ENCODE assay signal across 25 cellular contexts in the genomic region with DNA sequence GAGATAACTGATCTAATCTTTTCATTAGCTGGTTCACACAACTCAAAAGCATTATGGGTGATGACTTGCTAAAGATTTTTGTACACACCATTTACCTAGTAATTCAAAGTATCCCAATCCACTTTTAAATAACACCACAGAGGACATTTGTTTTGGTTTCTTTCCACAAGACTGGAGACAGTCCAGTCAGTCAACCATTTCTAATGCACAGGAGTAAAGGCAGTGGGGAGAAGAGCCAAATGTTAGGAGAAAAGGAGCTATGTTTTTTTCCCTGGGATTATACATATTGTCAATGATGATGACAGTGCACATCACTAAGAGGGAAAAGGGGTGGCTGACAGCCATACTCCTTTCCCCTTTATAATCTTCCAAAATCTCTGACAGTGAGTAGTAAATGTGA.
"Had no signal": no experiment of that assay in that cellular context is flagged by ENCODE, and none has a peak within 500 bp of the region (broad histone marks: within the 10 kb centered on the region; RNA-seq: fewer than 3 reads in every experiment).

No MANE protein-coding gene starts in this region.

- H3K9me3 Mint-ChIP-seq: activated CD4-positive, alpha-beta T cell treated with anti-CD3 and anti-CD28 coated beads, Interleukin-2, amount 10 ng/mL, durations not matched to agents 24 days and 14 days had no signal

- DNase-seq: activated CD4-positive, alpha-beta T cell treated with anti-CD3 and anti-CD28 coated beads, Interleukin-2, amount 50 U/mL, for 4 hours; activated CD8-positive, alpha-beta T cell treated with anti-CD3 and anti-CD28 coated beads for 36 hours; activated effector memory CD4-positive, alpha-beta T cell treated with anti-CD3 and anti-CD28 coated beads, Interleukin-2, amount 50 U/mL, for 16 hours; activated naive CD4-positive, alpha-beta T cell; activated T-cell treated with anti-CD3 and anti-CD28 coated beads, Interleukin-2, amount 50 U/mL, for 1 hour; activated T-cell treated with anti-CD3 and anti-CD28 coated beads, Interleukin-2, amount 50 U/mL, for 72 hours; adrenal gland; MM.1S; MV-4-11; NCI-H1092; NCI-H1436 treated with DMSO at 0.1 percent for 48 hours; NCI-H1694 treated with DMSO at 0.1 percent for 48 hours; NCI-H2029; NCI-H345; NCI-H510A; NCI-H526; NCI-H748 treated with DMSO at 0.1 percent for 48 hours; NK-92 treated with Interleukin-12 subunit alpha and Interleukin-12 subunit beta, amount 100 ng/mL, for 24 hours; PC-9; Right ventricle myocardium superior; T1000 had no signal

- H3K27ac Mint-ChIP-seq: activated CD4-positive, alpha-beta T cell treated with anti-CD3 and anti-CD28 coated beads, Interleukin-2, amount 10 ng/mL, durations not matched to agents 24 days and 14 days; activated CD8-positive, alpha-beta T cell treated with anti-CD3 and anti-CD28 coated beads for 36 hours; activated naive CD4-positive, alpha-beta T cell treated with anti-CD3 and anti-CD28 coated beads, Interleukin-2, amount 50 U/mL, for 72 hours; activated T-cell treated with anti-CD3 and anti-CD28 coated beads, Interleukin-2, amount 50 U/mL, for 72 hours; activated T-helper 17 cell treated with anti-CD3 and anti-CD28 coated beads, Interleukin-2, amount 50 U/mL, for 72 hours had no signal

- H3K4me3 Mint-ChIP-seq: activated CD4-positive, alpha-beta T cell treated with anti-CD3 and anti-CD28 coated beads, Interleukin-2, amount 10 ng/mL, durations not matched to agents 24 days and 14 days; activated CD8-positive, alpha-beta T cell treated with anti-CD3 and anti-CD28 coated beads for 36 hours; activated T-cell treated with anti-CD3 and anti-CD28 coated beads, Interleukin-2, amount 50 U/mL, for 72 hours; activated T-helper 17 cell treated with anti-CD3 and anti-CD28 coated beads, Interleukin-2, amount 50 U/mL, for 72 hours; brain had no signal

- H3K27me3 Mint-ChIP-seq: activated CD4-positive, alpha-beta T cell treated with anti-CD3 and anti-CD28 coated beads, Interleukin-2, amount 10 ng/mL, durations not matched to agents 24 days and 14 days; activated CD8-positive, alpha-beta T cell treated with anti-CD3 and anti-CD28 coated beads for 36 hours; activated T-helper 17 cell treated with anti-CD3 and anti-CD28 coated beads, Interleukin-2, amount 50 U/mL, for 72 hours had no signal

- H3K4me1 Mint-ChIP-seq: activated CD4-positive, alpha-beta T cell treated with anti-CD3 and anti-CD28 coated beads, Interleukin-2, amount 10 ng/mL, durations not matched to agents 24 days and 14 days; activated T-helper 17 cell treated with anti-CD3 and anti-CD28 coated beads, Interleukin-2, amount 50 U/mL, for 72 hours had no signal
